Comparison of ENCODE assay signal across 17 cellular contexts in genomic region chr12:164207-164606, GRCh38. TPM values are rescaled to one million over a fixed set of nuclear protein-coding genes. Genes with fewer than 3 reads are reported as not detected.
A peak's percentile ranks its signal among the peaks of the same experiment; 100 is the strongest.
DNase-seq lines count a peak whose midpoint lies in the region; ATAC-seq and TF ChIP-seq lines count a peak whose summit lies in the region.
"Had no signal": no experiment of that assay in that cellular context is flagged by ENCODE, and none has a peak within 500 bp of the region (broad histone marks: within the 10 kb centered on the region; RNA-seq: fewer than 3 reads in every experiment).

No MANE protein-coding gene starts in this region.

- no peak for DNase-seq in activated naive CD8-positive, alpha-beta T cell treated with anti-CD3 and anti-CD28 coated beads, Interleukin-2, amount 10 ng/mL, durations not matched to agents 7 days and 5 days
- DNase-seq in activated naive CD8-positive, alpha-beta T cell treated with anti-CD3 and anti-CD28 coated beads, Interleukin-2, amount 50 U/mL, for 24 hours: no peak
- peak in 2 of 3 donors; percentile 63 to 66 for DNase-seq in Peyer's patch
- peak; percentile 94 for DNase-seq in left kidney (ENCODE audit: low read depth, low spot score)
- no peak for DNase-seq in upper lobe of right lung
- DNase-seq in activated T-cell treated with anti-CD3 and anti-CD28 coated beads, Interleukin-2, amount 50 U/mL, for 1 hour: no peak
- DNase-seq: activated CD8-positive, alpha-beta T cell treated with anti-CD3 and anti-CD28 coated beads, Interleukin-2, amount 10 ng/mL, durations not matched to agents 7 days and 5 days; amygdala; EL; stimulated activated naive CD4-positive, alpha-beta T cell treated with Interleukin-2 at 50 U/mL for 16 hours; SW 1271 had no signal

- H3K27me3 ChIP-seq in Peyer's patch (no peaks in the 10 kb centered on the region), upper lobe of right lung (no peaks in the 10 kb centered on the region)

- no peak overlapping the region for H3K4me3 ChIP-seq in Peyer's patch
- H3K4me3 ChIP-seq in upper lobe of right lung: no peak overlapping the region
- H3K4me3 ChIP-seq: pancreas, smooth muscle cell had no signal

- intact Hi-C loops in upper lobe of right lung (cut with DNase I): no loop called here

- H3K4me1 Mint-ChIP-seq in activated naive CD8-positive, alpha-beta T cell treated with anti-CD3 and anti-CD28 coated beads, Interleukin-2, amount 10 ng/mL, durations not matched to agents 7 days and 5 days: peaks cover 14% of the 10 kb centered on the region
- peaks cover 8% of the 10 kb centered on the region for H3K4me1 Mint-ChIP-seq in activated naive CD8-positive, alpha-beta T cell treated with anti-CD3 and anti-CD28 coated beads, Interleukin-2, amount 50 U/mL, for 24 hours

- no peak for TF ChIP-seq POLR2A in Peyer's patch (IDR thresholded peaks at IDR 0.05)

- H3K4me1 ChIP-seq in Peyer's patch (no peaks in the 10 kb centered on the region), upper lobe of right lung (no peaks in the 10 kb centered on the region)
- H3K4me1 ChIP-seq: pancreas had no signal

- H3K4me3 Mint-ChIP-seq in activated naive CD8-positive, alpha-beta T cell treated with anti-CD3 and anti-CD28 coated beads, Interleukin-2, amount 10 ng/mL, durations not matched to agents 7 days and 5 days: no peak overlapping the region
- no peak overlapping the region for H3K4me3 Mint-ChIP-seq in activated naive CD8-positive, alpha-beta T cell treated with anti-CD3 and anti-CD28 coated beads, Interleukin-2, amount 50 U/mL, for 24 hours
- H3K4me3 Mint-ChIP-seq: activated CD8-positive, alpha-beta T cell treated with anti-CD3 and anti-CD28 coated beads, Interleukin-2, amount 10 ng/mL, durations not matched to agents 7 days and 5 days had no signal

- H3K9me3 ChIP-seq in Peyer's patch (no peaks in the 10 kb centered on the region), upper lobe of right lung (no peaks in the 10 kb centered on the region)
- H3K9me3 ChIP-seq: pancreas had no signal

- H3K27me3 Mint-ChIP-seq in activated naive CD8-positive, alpha-beta T cell treated with anti-CD3 and anti-CD28 coated beads, Interleukin-2, amount 10 ng/mL, durations not matched to agents 7 days and 5 days: peaks cover 2% of the 10 kb centered on the region
- no peaks in the 10 kb centered on the region for H3K27me3 Mint-ChIP-seq in activated naive CD8-positive, alpha-beta T cell treated with anti-CD3 and anti-CD28 coated beads, Interleukin-2, amount 50 U/mL, for 24 hours

- H3K27ac ChIP-seq in Peyer's patch: no peak overlapping the region
- H3K27ac ChIP-seq in upper lobe of right lung: no peak overlapping the region
- H3K27ac ChIP-seq: pancreas had no signal

- H3K27ac Mint-ChIP-seq in activated naive CD8-positive, alpha-beta T cell treated with anti-CD3 and anti-CD28 coated beads, Interleukin-2, amount 10 ng/mL, durations not matched to agents 7 days and 5 days: peak overlapping the region; percentile 10
- no peak overlapping the region for H3K27ac Mint-ChIP-seq in activated naive CD8-positive, alpha-beta T cell treated with anti-CD3 and anti-CD28 coated beads, Interleukin-2, amount 50 U/mL, for 24 hours
- H3K27ac Mint-ChIP-seq: activated CD8-positive, alpha-beta T cell treated with anti-CD3 and anti-CD28 coated beads, Interleukin-2, amount 10 ng/mL, durations not matched to agents 7 days and 5 days had no signal

- no peaks in the 10 kb centered on the region for H3K36me3 ChIP-seq in Peyer's patch
- no peaks in the 10 kb centered on the region for H3K36me3 ChIP-seq in upper lobe of right lung
- H3K36me3 ChIP-seq: pancreas had no signal

- H3K36me3 Mint-ChIP-seq in activated naive CD8-positive, alpha-beta T cell treated with anti-CD3 and anti-CD28 coated beads, Interleukin-2, amount 10 ng/mL, durations not matched to agents 7 days and 5 days: no peaks in the 10 kb centered on the region
- no peaks in the 10 kb centered on the region for H3K36me3 Mint-ChIP-seq in activated naive CD8-positive, alpha-beta T cell treated with anti-CD3 and anti-CD28 coated beads, Interleukin-2, amount 50 U/mL, for 24 hours (ENCODE audit: low read depth)

- TF ChIP-seq CTCF in Peyer's patch (IDR thresholded peaks at IDR 0.05) (no peak), upper lobe of right lung (IDR thresholded peaks at IDR 0.05) (no peak)

- no peak for ATAC-seq in activated naive CD8-positive, alpha-beta T cell treated with anti-CD3 and anti-CD28 coated beads, Interleukin-2, amount 10 ng/mL, durations not matched to agents 7 days and 5 days (ENCODE audit: low read depth)
- no peak for ATAC-seq in activated naive CD8-positive, alpha-beta T cell treated with anti-CD3 and anti-CD28 coated beads, Interleukin-2, amount 50 U/mL, for 24 hours
- peak; percentile 75 for ATAC-seq in upper lobe of right lung
- ATAC-seq in GM19452 (IDR thresholded peaks at IDR 0.05; ENCODE audit: unreplicated experiment): no peak
- no peak for ATAC-seq in GM18511 (IDR thresholded peaks at IDR 0.05; ENCODE audit: unreplicated experiment)
- ATAC-seq: activated CD8-positive, alpha-beta T cell treated with anti-CD3 and anti-CD28 coated beads, Interleukin-2, amount 10 ng/mL, durations not matched to agents 7 days and 5 days had no signal

- POLR2A ChIA-PET in activated naive CD8-positive, alpha-beta T cell treated with anti-CD3 and anti-CD28 coated beads, Interleukin-2, amount 10 ng/mL, durations not matched to agents 7 days and 5 days (lab: Charles Lee): no interaction called here

- H3K9me3 Mint-ChIP-seq in activated naive CD8-positive, alpha-beta T cell treated with anti-CD3 and anti-CD28 coated beads, Interleukin-2, amount 10 ng/mL, durations not matched to agents 7 days and 5 days: no peaks in the 10 kb centered on the region
- H3K9me3 Mint-ChIP-seq in activated naive CD8-positive, alpha-beta T cell treated with anti-CD3 and anti-CD28 coated beads, Interleukin-2, amount 50 U/mL, for 24 hours: no peaks in the 10 kb centered on the region

RNA-seq across cellular contexts. Expression of gene SLC6A12, which starts 49.8 kb away (rescaled TPM):
- total RNA-seq in activated naive CD8-positive, alpha-beta T cell treated with anti-CD3 and anti-CD28 coated beads, Interleukin-2, amount 10 ng/mL, durations not matched to agents 7 days and 5 days: not detected
- total RNA-seq in Peyer's patch (1 to 10 TPM in 2 of 4 donors, not detected in 2; 1.7 to 7.9 TPM), upper lobe of right lung (11.1 TPM)
- total RNA-seq: activated CD8-positive, alpha-beta T cell treated with anti-CD3 and anti-CD28 coated beads, Interleukin-2, amount 10 ng/mL, durations not matched to agents 7 days and 5 days; NCI-H460; RPMI7951 had no signal

Comparison
In these comparisons a context has a peak if more than half of its experiments do, and no peak if none do; other contexts are left out.
1. DNase-seq: peak in Peyer's patch (2 of 3) and left kidney (single experiment); none in activated naive CD8-positive, alpha-beta T cell treated with anti-CD3 and anti-CD28 coated beads, Interleukin-2, amount 10 ng/mL, durations not matched to agents 7 days and 5 days (single experiment), activated naive CD8-positive, alpha-beta T cell treated with anti-CD3 and anti-CD28 coated beads, Interleukin-2, amount 50 U/mL, for 24 hours (single experiment), upper lobe of right lung (single experiment) and activated T-cell treated with anti-CD3 and anti-CD28 coated beads, Interleukin-2, amount 50 U/mL, for 1 hour (single experiment).